13 cellular contexts compared by ENCODE assay signal in genomic region chr3:187039723-187040414, GRCh38.
DNase-seq lines count a peak whose midpoint lies in the region; ATAC-seq, FAIRE-seq and TF ChIP-seq lines count a peak whose summit lies in the region.
"Had no signal": no experiment of that assay in that cellular context is flagged by ENCODE, and none has a peak within 500 bp of the region (broad histone marks: within the 10 kb centered on the region; RNA-seq: fewer than 3 reads in every experiment).

No MANE protein-coding gene starts in this region.

- TF ChIP-seq POLR2A in GM12891 (IDR thresholded peaks at IDR 0.05; ENCODE audit: low read depth, low read length) (no peak), right lobe of liver (IDR thresholded peaks at IDR 0.05) (peak; percentile 86)

- 47% methylated on average over 5 of the region's 6 CpGs for WGBS in right lobe of liver (ENCODE audit: insufficient coverage, low coverage, low lambda C conversion rate, missing lambda C conversion rate)

- CTCF ChIA-PET in activated B cell treated with CpG ODN at 0.5 μM for 24 hours (lab: Charles Lee): interaction anchor here (2.0 kb wide), 1 partner anchor 14 kb away, joined by 5 read pairs; no protein-coding TSS in a partner anchor

- H3K4me3 ChIP-seq in right lobe of liver: peak overlapping the region; percentile 40 to 67 (median 63)

- peaks cover 82% of the 10 kb centered on the region for H3K4me1 Mint-ChIP-seq in activated B cell treated with CpG ODN at 0.5 μM for 24 hours
- H3K4me1 Mint-ChIP-seq in progenitor cell of endocrine pancreas (ENCODE audit: low read depth): peaks cover 16% of the 10 kb centered on the region

- peaks cover 0 to 41% (median 15%) of the 10 kb centered on the region in 4 donors for H3K4me1 ChIP-seq in right lobe of liver

- DNase-seq in DMS153 (lab: John Stamatoyannopoulos, UW): peak; percentile 5
- DNase-seq in DMS153 treated with DMSO at 0.1 percent for 48 hours (lab: John Stamatoyannopoulos, UW; ENCODE audit: unreplicated experiment): no peak
- no peak for DNase-seq in GM12891 (ENCODE audit: insufficient read length, low spot score)
- DNase-seq in activated B cell treated with CpG ODN at 0.5 μM for 24 hours: no peak
- DNase-seq in right lobe of liver: no peak
- no peak for DNase-seq in NCI-H1436 treated with DMSO at 0.1 percent for 48 hours (lab: John Stamatoyannopoulos, UW)
- DNase-seq in progenitor cell of endocrine pancreas (ENCODE audit: low spot score, unreplicated experiment): no peak
- DNase-seq: 8988T, Calu3, glutamatergic neuron, NCI-H69 had no signal

- POLR2A ChIA-PET in activated B cell treated with CpG ODN at 0.5 μM for 24 hours (lab: Charles Lee): interaction anchor here (0.8 to 4.2 kb wide), 8 partner anchors 9 to 43 kb away, joined by 5 to 39 read pairs (median 5); no protein-coding TSS in a partner anchor

- H3K27ac Mint-ChIP-seq in activated B cell treated with CpG ODN at 0.5 μM for 24 hours: peak overlapping the region; percentile 97
- H3K27ac Mint-ChIP-seq in progenitor cell of endocrine pancreas: no peak overlapping the region

- intact Hi-C loops in activated B cell treated with CpG ODN at 0.5 μM for 24 hours (cut with micrococcal nuclease) (no loop called here), right lobe of liver (cut with DNase I) (loop anchor here in 1 of 2 donors (10.0 kb wide), 1 partner anchor 65 kb away; no protein-coding TSS in a partner anchor)

- peak overlapping the region; percentile 85 to 97 (median 95) for H3K27ac ChIP-seq in right lobe of liver

- no peak for TF ChIP-seq CTCF in activated B cell treated with CpG ODN at 0.5 μM for 24 hours (IDR thresholded peaks at IDR 0.05)
- no peak for TF ChIP-seq CTCF in right lobe of liver (IDR thresholded peaks at IDR 0.05)
- no peak for TF ChIP-seq CTCF in progenitor cell of endocrine pancreas (IDR thresholded peaks at IDR 0.05; ENCODE audit: unreplicated experiment)

- H3K9me3 ChIP-seq in right lobe of liver: no peaks in the 10 kb centered on the region

- peak overlapping the region; percentile 24 for H3K4me3 Mint-ChIP-seq in activated B cell treated with CpG ODN at 0.5 μM for 24 hours
- H3K4me3 Mint-ChIP-seq in progenitor cell of endocrine pancreas (ENCODE audit: low read depth): no peak overlapping the region

- H3K36me3 Mint-ChIP-seq in activated B cell treated with CpG ODN at 0.5 μM for 24 hours (ENCODE audit: low read depth): peaks cover 85% of the 10 kb centered on the region
- peaks cover 30% of the 10 kb centered on the region for H3K36me3 Mint-ChIP-seq in progenitor cell of endocrine pancreas (ENCODE audit: insufficient read depth)

- ATAC-seq in activated B cell treated with CpG ODN at 0.5 μM for 24 hours (ENCODE audit: low read depth): peak; percentile 21
- peak; percentile 8 to 49 (median 40) for ATAC-seq in right lobe of liver
- ATAC-seq in GM19467 (IDR thresholded peaks at IDR 0.05; ENCODE audit: unreplicated experiment): no peak

- FAIRE-seq in GM12891 (lab: Jason Lieb, UNC): peak; percentile 84
- FAIRE-seq: endothelial cell of umbilical vein had no signal

- peaks cover 0 to 20% (median 4%) of the 10 kb centered on the region in 4 donors for H3K36me3 ChIP-seq in right lobe of liver

- H3K27me3 Mint-ChIP-seq in activated B cell treated with CpG ODN at 0.5 μM for 24 hours: no peaks in the 10 kb centered on the region
- H3K27me3 Mint-ChIP-seq in progenitor cell of endocrine pancreas: no peaks in the 10 kb centered on the region

- H3K9me3 Mint-ChIP-seq in activated B cell treated with CpG ODN at 0.5 μM for 24 hours (peaks cover 2% of the 10 kb centered on the region), progenitor cell of endocrine pancreas (ENCODE audit: low read depth) (peaks cover 10% of the 10 kb centered on the region)

- no peaks in the 10 kb centered on the region for H3K27me3 ChIP-seq in right lobe of liver

TF ChIP-seq in GM12891, 5 proteins besides CTCF, POLR2A, EP300 and RAD21:
- no peak for TF ChIP-seq PAX5 (IDR thresholded peaks at IDR 0.05; ENCODE audit: insufficient read depth, low read length, severe bottlenecking)
- TF ChIP-seq POU2F2 (IDR thresholded peaks at IDR 0.05; ENCODE audit: low read depth, low read length): no peak
- TF ChIP-seq POLR2AphosphoS5 (IDR thresholded peaks at IDR 0.05; ENCODE audit: low read depth, low read length): no peak
- no peak for TF ChIP-seq TAF1 (IDR thresholded peaks at IDR 0.05; ENCODE audit: low read depth, low read length)
- TF ChIP-seq SPI1 (IDR thresholded peaks at IDR 0.05; ENCODE audit: low read depth, low read length): no peak
